In the genomic region with DNA sequence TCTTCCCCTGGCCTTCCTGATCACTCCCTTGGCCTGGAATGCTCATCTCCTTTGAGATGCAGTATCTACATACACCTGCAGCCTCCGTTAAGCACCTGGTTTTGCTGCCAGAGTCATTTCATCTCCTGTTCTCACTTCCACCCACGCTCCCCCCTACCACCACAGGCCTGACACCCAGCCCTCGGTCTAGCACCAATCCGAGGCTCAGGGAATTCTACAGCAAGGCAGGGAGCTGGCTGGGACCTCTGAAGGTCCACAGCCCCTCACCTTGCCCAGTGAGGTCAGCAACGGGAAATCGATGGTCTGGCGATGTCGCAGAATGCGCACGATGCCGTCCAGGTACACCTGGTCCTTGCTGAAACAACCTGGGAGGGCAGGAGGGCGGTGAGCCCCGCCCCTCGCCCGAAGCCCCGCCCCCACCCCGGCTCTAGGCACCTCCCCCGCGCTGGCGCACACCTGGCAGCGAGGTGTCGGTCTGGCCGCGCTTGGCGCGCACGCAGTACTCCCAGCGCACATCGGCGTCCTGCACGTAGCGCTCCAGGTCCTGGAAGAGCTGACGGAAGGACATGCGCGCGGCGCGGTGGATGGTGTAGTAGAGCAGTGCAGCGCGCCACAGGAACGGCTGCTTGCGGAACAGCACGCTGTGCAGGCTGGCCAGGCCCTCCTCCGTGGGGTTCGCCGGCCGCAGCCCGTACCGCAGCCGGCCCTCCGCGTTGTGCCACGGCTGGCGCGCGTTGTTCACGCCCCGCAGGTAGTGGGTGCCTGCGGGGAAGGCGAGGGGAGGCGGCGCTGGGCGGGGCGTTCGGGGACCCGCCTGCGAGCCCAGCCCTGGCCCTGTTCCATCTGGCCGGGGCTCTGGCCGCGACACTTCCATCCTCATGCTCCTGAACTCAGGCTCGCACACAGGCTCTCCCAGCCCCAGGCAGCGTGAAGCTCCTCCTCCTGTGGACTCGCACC, we compare ENCODE assay signal across 9 cellular contexts. TPM values are rescaled to one million over a fixed set of nuclear protein-coding genes. Genes with fewer than 3 reads are reported as not detected.
DNase-seq lines count a peak whose midpoint lies in the region; ATAC-seq and TF ChIP-seq lines count a peak whose summit lies in the region.
"Had no signal": no experiment of that assay in that cellular context is flagged by ENCODE, and none has a peak within 500 bp of the region (broad histone marks: within the 10 kb centered on the region; RNA-seq: fewer than 3 reads in every experiment).

No MANE protein-coding gene starts in this region.

- no peaks in the 10 kb centered on the region for H3F3A ChIP-seq in OCI-LY1 (ENCODE audit: insufficient read depth, low read length)

- no peak for TF ChIP-seq CTCF in OCI-LY1 (IDR thresholded peaks at IDR 0.05; ENCODE audit: low read length)
- peak in 1 of 2 donors; percentile 35 for TF ChIP-seq CTCF in right atrium auricular region (IDR thresholded peaks at IDR 0.05)

- no peaks in the 10 kb centered on the region for H3K9me2 ChIP-seq in OCI-LY1 (ENCODE audit: low read depth, low read length)

- peak; percentile 70 for DNase-seq in activated T-cell treated with anti-CD3 and anti-CD28 coated beads, Interleukin-2, amount 50 U/mL, for 1 hour
- DNase-seq in activated T-cell treated with anti-CD3 and anti-CD28 coated beads for 4 hours (no peak), right atrium auricular region (ENCODE audit: low spot score) (no peak), retina (peak; percentile 58), mesenteric fat pad (ENCODE audit: low spot score) (no peak)
- DNase-seq: DND-41 had no signal

- H3K27me3 ChIP-seq in OCI-LY1 (ENCODE audit: insufficient read depth, low read length) = peaks cover 11% of the 10 kb centered on the region; the same call in 1 of the 2 replicates
- no peaks in the 10 kb centered on the region for H3K27me3 ChIP-seq in right atrium auricular region

- H3K27ac ChIP-seq in OCI-LY1 (ENCODE audit: low read depth, low read length, poor library complexity, severe bottlenecking) (no peak overlapping the region), angular gyrus (ENCODE audit: low read depth, low read length) (peak overlapping the region; percentile 58), right atrium auricular region (peak overlapping the region; percentile 66 to 82)

- H3K9me3 ChIP-seq in OCI-LY1 (ENCODE audit: low read length) = no peaks in the 10 kb centered on the region
- H3K9me3 ChIP-seq in right atrium auricular region = no peaks in the 10 kb centered on the region

- H4K20me1 ChIP-seq in OCI-LY1 (ENCODE audit: insufficient read depth, low read length) = no peaks in the 10 kb centered on the region

- H3K9ac ChIP-seq in OCI-LY1 (ENCODE audit: low read length) = peak overlapping the region; percentile 31; the same call in 1 of the 2 replicates

- no peaks in the 10 kb centered on the region for H3K36me3 ChIP-seq in OCI-LY1 (ENCODE audit: insufficient read depth, low read length)
- H3K36me3 ChIP-seq in right atrium auricular region = no peaks in the 10 kb centered on the region

- peak overlapping the region; percentile 81 for H3K4me2 ChIP-seq in OCI-LY1 (ENCODE audit: low read length)

- H3K4me1 ChIP-seq in OCI-LY1 (ENCODE audit: insufficient read depth, low read length, severe bottlenecking) = peaks cover 30% of the 10 kb centered on the region
- H3K4me1 ChIP-seq in right atrium auricular region = peaks cover 0 to 47% of the 10 kb centered on the region in 2 donors

- peak overlapping the region; percentile 55 for H3K4me3 ChIP-seq in OCI-LY1 (ENCODE audit: low read depth, low read length, poor library complexity, severe bottlenecking)
- H3K4me3 ChIP-seq in right atrium auricular region = peak overlapping the region; percentile 19 to 54

- H3K79me2 ChIP-seq in OCI-LY1 (ENCODE audit: insufficient read depth, low read length) = no peaks in the 10 kb centered on the region

- ATAC-seq in HG02840 (IDR thresholded peaks at IDR 0.05; ENCODE audit: low FRiP score, unreplicated experiment) = no peak

- H2AFZ ChIP-seq in OCI-LY1 (ENCODE audit: low read length) = no peak overlapping the region

RNA-seq across cellular contexts. Expression of a gene that starts 5.7 kb away (rescaled TPM):
- total RNA-seq in right atrium auricular region = 1 to 10 TPM; 4.2 to 7.8 TPM
- 14.5 TPM for total RNA-seq in mesenteric fat pad

RNA-seq across cellular contexts. Expression of a gene that starts 7.7 kb away (rescaled TPM):
- 100 to 1,000 TPM in 1 of 2 donors, 10 to 100 TPM in 1; 87.5 to 103 TPM for total RNA-seq in right atrium auricular region
- 31.3 TPM for total RNA-seq in mesenteric fat pad

RNA-seq across cellular contexts. Expression of a gene that starts 11.9 kb away (rescaled TPM):
- 1 to 10 TPM; 2.2 to 2.5 TPM for total RNA-seq in right atrium auricular region
- total RNA-seq in mesenteric fat pad = 4.1 TPM

RNA-seq across cellular contexts. Expression of a gene that starts 13.5 kb away (rescaled TPM):
- 100 to 1,000 TPM in 1 of 2 donors, 10 to 100 TPM in 1; 15.3 to 157 TPM for total RNA-seq in right atrium auricular region
- total RNA-seq in mesenteric fat pad = 29.7 TPM

RNA-seq across cellular contexts. Expression of a gene that starts 13.9 kb away (rescaled TPM):
- 10 to 100 TPM; 53.8 to 70.3 TPM for total RNA-seq in right atrium auricular region
- total RNA-seq in mesenteric fat pad = 68.4 TPM

Comparison
In these comparisons a context has a peak if more than half of its experiments do, and no peak if none do; other contexts are left out.
1. DNase-seq: peak in activated T-cell treated with anti-CD3 and anti-CD28 coated beads, Interleukin-2, amount 50 U/mL, for 1 hour (single experiment) and retina (single experiment); none in activated T-cell treated with anti-CD3 and anti-CD28 coated beads for 4 hours (single experiment), right atrium auricular region (single experiment) and mesenteric fat pad (single experiment).